ENCODE assay signal across 31 cellular contexts in the genomic region with DNA sequence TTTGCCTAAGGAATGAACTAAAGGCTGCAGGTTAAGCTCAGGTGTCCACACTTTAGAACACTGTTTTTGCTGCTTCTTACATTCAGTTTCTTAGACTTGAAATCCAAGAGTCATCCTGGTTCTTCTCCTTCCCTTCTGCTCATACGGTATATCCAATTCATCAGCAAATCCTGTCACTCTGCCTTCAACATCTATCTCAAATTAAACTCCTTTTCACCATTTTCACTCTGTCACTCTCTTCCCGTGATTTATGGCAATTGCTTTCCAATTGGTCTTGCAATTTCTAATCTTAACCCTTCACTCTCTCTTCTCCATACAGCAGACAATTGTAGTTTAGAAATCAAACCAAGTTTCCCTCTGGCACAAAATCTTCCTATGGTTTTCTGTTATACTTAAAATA.
DNase-seq lines count a peak whose midpoint lies in the region; ATAC-seq and TF ChIP-seq lines count a peak whose summit lies in the region.
"Had no signal": no experiment of that assay in that cellular context is flagged by ENCODE, and none has a peak within 500 bp of the region (broad histone marks: within the 10 kb centered on the region; RNA-seq: fewer than 3 reads in every experiment).

No MANE protein-coding gene starts in this region.

- H3K79me2 ChIP-seq in GM23338 (replicated peaks; ENCODE audit: insufficient read depth) (no peaks in the 10 kb centered on the region), neural cell (replicated peaks; ENCODE audit: insufficient read depth, low read length) (no peaks in the 10 kb centered on the region)

- H3F3A ChIP-seq in GM23338 (replicated peaks; ENCODE audit: low read depth): no peaks in the 10 kb centered on the region
- H3F3A ChIP-seq in neural cell (ENCODE audit: insufficient read depth, low read length, poor library complexity, severe bottlenecking): no peaks in the 10 kb centered on the region

- TF ChIP-seq RAD21 in neural cell (conservative IDR thresholded peaks at IDR 0.05): no peak

- H3K4me1 ChIP-seq in GM23338 (ENCODE audit: insufficient read depth): no peaks in the 10 kb centered on the region
- no peaks in the 10 kb centered on the region for H3K4me1 ChIP-seq in right lobe of liver
- H3K4me1 ChIP-seq: A549; BE2C; BLaER1; BLaER1 treated with 17β-estradiol and CSF1 and Interleukin-3, amounts not matched to agents 10 nM and 100 nM; Caco-2 had no signal

- H3K27me3 ChIP-seq in GM23338 (ENCODE audit: insufficient read depth) (no peaks in the 10 kb centered on the region), neural cell (ENCODE audit: insufficient read depth, low read depth, low read length) (no peaks in the 10 kb centered on the region), right lobe of liver (no peaks in the 10 kb centered on the region)
- H3K27me3 ChIP-seq: BE2C; BLaER1; BLaER1 treated with 17β-estradiol and CSF1 and Interleukin-3, amounts not matched to agents 10 nM and 100 nM had no signal

- H3K27ac Mint-ChIP-seq in GM23338: no peak overlapping the region
- H3K27ac Mint-ChIP-seq: B cell; CD14-positive monocyte; CD4-positive, alpha-beta memory T cell; CD4-positive, alpha-beta T cell; CD4-positive, CD25-positive, alpha-beta regulatory T cell; CD8-positive, alpha-beta memory T cell; CD8-positive, alpha-beta T cell had no signal

- H3K36me3 ChIP-seq in GM23338 (ENCODE audit: insufficient read depth) (peaks cover 12% of the 10 kb centered on the region), neural cell (ENCODE audit: insufficient read depth, low read length) (no peaks in the 10 kb centered on the region), right lobe of liver (no peaks in the 10 kb centered on the region)
- H3K36me3 ChIP-seq: BE2C; BLaER1; BLaER1 treated with 17β-estradiol and CSF1 and Interleukin-3, amounts not matched to agents 10 nM and 100 nM had no signal

- no peaks in the 10 kb centered on the region for H3K9me2 ChIP-seq in GM23338 (ENCODE audit: insufficient read depth)
- H3K9me2 ChIP-seq in neural cell (ENCODE audit: insufficient read depth, low read length): no peaks in the 10 kb centered on the region

- no peak for TF ChIP-seq CTCF in GM23338 (conservative IDR thresholded peaks at IDR 0.05; ENCODE audit: low read depth in 2 of 2)
- no peak for TF ChIP-seq CTCF in neural cell (IDR thresholded peaks at IDR 0.05; ENCODE audit: poor library complexity, severe bottlenecking)
- TF ChIP-seq CTCF in right lobe of liver (IDR thresholded peaks at IDR 0.05): no peak

- H3K27ac ChIP-seq in GM23338 (ENCODE audit: low read depth): no peak overlapping the region
- peak overlapping the region; percentile 70 for H3K27ac ChIP-seq in neural cell (ENCODE audit: low read length)
- H3K27ac ChIP-seq in right lobe of liver: no peak overlapping the region
- H3K27ac ChIP-seq: 22Rv1; A549; BLaER1; BLaER1 treated with 17β-estradiol and CSF1 and Interleukin-3, amounts not matched to agents 10 nM and 100 nM; C4-2B had no signal

- H3K9me3 Mint-ChIP-seq in GM23338: peaks cover 47% of the 10 kb centered on the region

- H3K4me2 ChIP-seq in GM23338: no peak overlapping the region
- H3K4me2 ChIP-seq in neural cell (ENCODE audit: low read length): peak overlapping the region; percentile 18
- H3K4me2 ChIP-seq: A549; BLaER1; BLaER1 treated with 17β-estradiol and CSF1 and Interleukin-3, amounts not matched to agents 10 nM and 100 nM had no signal

- 47% methylated on average over 2 of the region's 2 CpGs for WGBS in right lobe of liver (ENCODE audit: insufficient coverage, low coverage, low lambda C conversion rate, missing lambda C conversion rate)

- no peaks in the 10 kb centered on the region for H4K20me1 ChIP-seq in GM23338 (replicated peaks; ENCODE audit: insufficient read depth)
- H4K20me1 ChIP-seq in neural cell (ENCODE audit: insufficient read depth): no peaks in the 10 kb centered on the region
- H4K20me1 ChIP-seq: BLaER1; BLaER1 treated with 17β-estradiol and CSF1 and Interleukin-3, amounts not matched to agents 10 nM and 100 nM had no signal

- H3K4me3 Mint-ChIP-seq in GM23338: no peak overlapping the region
- H3K4me3 Mint-ChIP-seq: B cell; CD14-positive monocyte; CD4-positive, alpha-beta memory T cell; CD4-positive, alpha-beta T cell; CD8-positive, alpha-beta memory T cell; CD8-positive, alpha-beta T cell had no signal

- H3K4me1 Mint-ChIP-seq in GM23338: no peaks in the 10 kb centered on the region
- H3K4me1 Mint-ChIP-seq: B cell; CD14-positive monocyte; CD4-positive, alpha-beta memory T cell; CD8-positive, alpha-beta memory T cell had no signal

- H3K4me3 ChIP-seq in GM23338 (no peak overlapping the region), neural cell (ENCODE audit: low read length) (peak overlapping the region; percentile 43), right lobe of liver (no peak overlapping the region)
- H3K4me3 ChIP-seq: A549; BLaER1; BLaER1 treated with 17β-estradiol and CSF1 and Interleukin-3, amounts not matched to agents 10 nM and 100 nM had no signal

- peak; percentile 88 for TF ChIP-seq EP300 in neural cell (conservative IDR thresholded peaks at IDR 0.05; ENCODE audit: poor library complexity, severe bottlenecking)

- DNase-seq in GM23338 (ENCODE audit: low spot score) (no peak), right lobe of liver (no peak), cardiac septum (ENCODE audit: low spot score) (no peak)
- DNase-seq: 8988T; ACHN; AML-193; BE2C; C1 segment of cervical spinal cord; Caco-2; Calu3; CD4-positive, alpha-beta memory T cell; CD4-positive, alpha-beta T cell; CD4-positive, CD25-positive, alpha-beta regulatory T cell; CD8-positive, alpha-beta memory T cell; CD8-positive, alpha-beta T cell; COR-L47; DMS 273 treated with DMSO at 0.1 percent for 48 hours; DMS153; DMS53; DMS79; DMS79 treated with DMSO at 0.1 percent for 48 hours; DND-41; EL had no signal

- H3K27me3 Mint-ChIP-seq in GM23338 (ENCODE audit: insufficient read depth, low read depth, poor library complexity): no peaks in the 10 kb centered on the region
- H3K27me3 Mint-ChIP-seq: B cell; CD4-positive, alpha-beta memory T cell; CD4-positive, alpha-beta T cell; CD4-positive, CD25-positive, alpha-beta regulatory T cell; CD8-positive, alpha-beta memory T cell had no signal

- no peak overlapping the region for H3K9ac ChIP-seq in neural cell (ENCODE audit: low read length)
- H3K9ac ChIP-seq: BLaER1; BLaER1 treated with 17β-estradiol and CSF1 and Interleukin-3, amounts not matched to agents 10 nM and 100 nM had no signal

- peaks cover 23% of the 10 kb centered on the region for H3K36me3 Mint-ChIP-seq in GM23338 (ENCODE audit: low read depth)
- H3K36me3 Mint-ChIP-seq: CD14-positive monocyte; CD4-positive, CD25-positive, alpha-beta regulatory T cell; CD8-positive, alpha-beta memory T cell; CD8-positive, alpha-beta T cell had no signal

- intact Hi-C loops in right lobe of liver (cut with DNase I): no loop called here
- intact Hi-C loops in cardiac septum (cut with DNase I): no loop called here

- no peak for TF ChIP-seq POLR2A in right lobe of liver (IDR thresholded peaks at IDR 0.05)

- H2AFZ ChIP-seq in GM23338 (0 out of 2 replicates have a peak overlapping the region, but pooled peaks have one; percentile 4), neural cell (ENCODE audit: low read depth, low read length) (no peak overlapping the region)

- H3K9me3 ChIP-seq in neural cell (ENCODE audit: low read length) (no peaks in the 10 kb centered on the region), right lobe of liver (no peaks in the 10 kb centered on the region)
- H3K9me3 ChIP-seq: A549, BE2C, Caco-2 had no signal

- no peak for ATAC-seq in GM23338
- no peak for ATAC-seq in right lobe of liver
- ATAC-seq: A549; CD8-positive, alpha-beta T cell had no signal

TF ChIP-seq in GM23338, 12 proteins besides CTCF, POLR2A, EP300 and RAD21 (continues in another document):
- TF ChIP-seq EZH2phosphoT487 (IDR thresholded peaks at IDR 0.05; ENCODE audit: unreplicated experiment): no peak

TF ChIP-seq in neural cell, 6 proteins besides CTCF, POLR2A, EP300 and RAD21:
- no peak for TF ChIP-seq MXI1 (conservative IDR thresholded peaks at IDR 0.05; ENCODE audit: poor library complexity, severe bottlenecking)
- TF ChIP-seq SMC3 (conservative IDR thresholded peaks at IDR 0.05; ENCODE audit: poor library complexity): no peak
- peak; percentile 58 for TF ChIP-seq POLR2AphosphoS5 (IDR thresholded peaks at IDR 0.05)
